ENCODE assay signal across 1 cellular context in genomic region chr18:26083099-26083498, GRCh38.
TF ChIP-seq lines count a peak whose summit lies in the region.

No MANE protein-coding gene starts in this region.

TF ChIP-seq in HepG2, 621 proteins besides CTCF, POLR2A, EP300 and RAD21 (continued from another document):
- TF ChIP-seq GABPB1 (CRISPR knock-in tag; IDR thresholded peaks at IDR 0.05) (no peak), MAFF (IDR thresholded peaks at IDR 0.05; ENCODE audit: low read depth, low read length) (peak; percentile 96), HMG20A (CRISPR knock-in tag; IDR thresholded peaks at IDR 0.05; ENCODE audit: borderline replicate concordance) (no peak), FOXA1 (IDR thresholded peaks at IDR 0.05) (no peak), FOXA1 (CRISPR knock-in tag; IDR thresholded peaks at IDR 0.05) (no peak), YEATS4 (CRISPR knock-in tag; IDR thresholded peaks at IDR 0.05; ENCODE audit: borderline replicate concordance) (no peak)
